ENCODE assay signal across 24 cellular contexts in genomic region chr21:32576011-32576410, GRCh38. TPM values are rescaled to one million over a fixed set of nuclear protein-coding genes. Genes with fewer than 3 reads are reported as not detected.
"Had no signal": no experiment of that assay in that cellular context is flagged by ENCODE, and none has a peak within 500 bp of the region (broad histone marks: within the 10 kb centered on the region; RNA-seq: fewer than 3 reads in every experiment).

No MANE protein-coding gene starts in this region.

- H3K4me1 ChIP-seq: ascending aorta, breast epithelium, colonic mucosa had no signal

- H3K27ac ChIP-seq: ascending aorta, breast epithelium, cardiac muscle cell, colonic mucosa had no signal

- H3K36me3 ChIP-seq: ascending aorta, breast epithelium, colonic mucosa had no signal

- DNase-seq: activated CD4-positive, alpha-beta memory T cell treated with anti-CD3 and anti-CD28 coated beads, Interleukin-2, amount 10 ng/mL, durations not matched to agents 7 days and 5 days; activated CD4-positive, alpha-beta T cell treated with anti-CD3 and anti-CD28 coated beads for 1 hour; activated CD4-positive, alpha-beta T cell treated with anti-CD3 and anti-CD28 coated beads for 4 hours; activated CD4-positive, alpha-beta T cell treated with anti-CD3 and anti-CD28 coated beads, Interleukin-2, amount 10 ng/mL, durations not matched to agents 7 days and 5 days; activated CD4-positive, alpha-beta T cell treated with anti-CD3 and anti-CD28 coated beads, Interleukin-2, amount 50 U/mL, for 4 hours; activated CD8-positive, alpha-beta memory T cell treated with anti-CD3 and anti-CD28 coated beads, Interleukin-2, amount 50 U/mL, for 48 hours; activated gamma-delta T cell; activated naive CD4-positive, alpha-beta T cell; activated naive CD4-positive, alpha-beta T cell treated with anti-CD3 and anti-CD28 coated beads, Interleukin-2, amount 10 ng/mL, durations not matched to agents 7 days and 5 days; activated naive CD8-positive, alpha-beta T cell treated with anti-CD3 and anti-CD28 coated beads, Interleukin-2, amount 10 ng/mL, durations not matched to agents 7 days and 5 days; activated T-cell treated with anti-CD3 and anti-CD28 coated beads for 4 hours; activated T-cell treated with anti-CD3 and anti-CD28 coated beads, Interleukin-2, amount 50 U/mL, for 24 hours; activated T-cell treated with anti-CD3 and anti-CD28 coated beads, Interleukin-2, amount 50 U/mL, for 72 hours; central memory CD4-positive, alpha-beta T cell; cerebellar nuclear complex; colonic mucosa; effector CD8-positive, alpha-beta T cell; foreskin fibroblast; head of caudate nucleus; T-helper 2 cell had no signal

- H3K9me3 ChIP-seq: ascending aorta, breast epithelium, colonic mucosa had no signal

- H3K4me3 ChIP-seq: ascending aorta, breast epithelium, cardiac muscle cell, colonic mucosa had no signal

- H3K27me3 ChIP-seq: ascending aorta, breast epithelium, cardiac muscle cell, colonic mucosa had no signal

RNA-seq across cellular contexts. Expression of gene TCP10L, which starts 9.3 kb away (rescaled TPM):
- total RNA-seq: esophagus mucosa had no signal
